1 cellular context compared by ENCODE assay signal in the genomic region with DNA sequence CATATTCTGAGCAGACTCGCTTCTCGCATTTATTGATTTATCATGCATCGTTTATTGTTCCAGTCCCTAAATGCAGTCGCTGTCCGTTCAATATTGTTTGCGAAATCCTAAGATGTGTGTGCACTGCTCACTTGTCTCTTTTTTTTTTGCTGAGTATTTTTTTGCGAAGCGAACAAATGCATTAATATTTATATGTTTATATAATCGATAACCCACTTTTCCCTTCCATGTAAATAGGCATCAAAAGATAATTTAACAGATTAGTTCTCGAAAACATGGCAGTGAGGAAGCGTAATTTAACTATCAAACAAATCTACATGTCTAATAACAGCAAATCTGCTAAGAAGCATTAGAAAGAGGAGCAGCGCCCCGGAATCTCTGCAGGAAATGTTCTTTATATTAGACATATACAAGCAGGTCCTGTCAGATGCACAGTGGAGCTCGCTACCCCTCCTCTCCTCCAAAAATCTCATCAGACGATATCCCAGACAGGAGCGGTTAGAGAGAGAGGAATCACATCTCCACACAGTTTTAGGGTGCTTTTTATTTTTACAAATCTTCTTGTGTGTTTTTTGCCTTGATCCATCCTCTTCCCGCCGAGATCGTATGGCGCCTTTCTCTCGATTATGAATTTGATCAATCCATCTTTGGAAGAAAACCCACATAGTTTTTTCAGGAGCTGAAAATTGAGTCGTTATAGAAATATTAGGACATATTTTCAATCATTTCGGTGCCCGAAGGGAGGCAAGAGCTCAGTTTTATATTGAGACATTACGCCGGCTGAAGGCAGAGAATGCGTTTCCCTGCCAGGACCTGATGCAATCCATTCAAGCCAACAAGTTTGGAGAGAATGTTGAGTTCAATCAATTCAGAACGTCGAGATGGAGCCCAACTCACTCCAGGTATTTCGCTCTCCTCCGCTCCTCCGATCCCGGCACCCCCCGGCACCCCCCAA.
TF ChIP-seq lines count a peak whose summit lies in the region.

Gene ARID5B, plus strand, starts transcription at position 871 of the 955 bp plus-strand sequence. Its CDS starts 11 bp downstream, at position 882.

TF ChIP-seq in IMR-90, 13 proteins besides CTCF, POLR2A, EP300 and RAD21:
- TF ChIP-seq RCOR1 (IDR thresholded peaks at IDR 0.05; ENCODE audit: insufficient replicate concordance, low read length) (no peak), NFE2L2 (IDR thresholded peaks at IDR 0.05; ENCODE audit: low read depth, low read length) (no peak), MAZ (IDR thresholded peaks at IDR 0.05; ENCODE audit: borderline replicate concordance, low read depth, low read length) (no peak), CEBPB (IDR thresholded peaks at IDR 0.05; ENCODE audit: low read depth, low read length) (peak; percentile 73; the same call in 1 of the 2 replicates), USF2 (IDR thresholded peaks at IDR 0.05; ENCODE audit: low read depth, low read length) (no peak)
- TF ChIP-seq, protein P1, sequence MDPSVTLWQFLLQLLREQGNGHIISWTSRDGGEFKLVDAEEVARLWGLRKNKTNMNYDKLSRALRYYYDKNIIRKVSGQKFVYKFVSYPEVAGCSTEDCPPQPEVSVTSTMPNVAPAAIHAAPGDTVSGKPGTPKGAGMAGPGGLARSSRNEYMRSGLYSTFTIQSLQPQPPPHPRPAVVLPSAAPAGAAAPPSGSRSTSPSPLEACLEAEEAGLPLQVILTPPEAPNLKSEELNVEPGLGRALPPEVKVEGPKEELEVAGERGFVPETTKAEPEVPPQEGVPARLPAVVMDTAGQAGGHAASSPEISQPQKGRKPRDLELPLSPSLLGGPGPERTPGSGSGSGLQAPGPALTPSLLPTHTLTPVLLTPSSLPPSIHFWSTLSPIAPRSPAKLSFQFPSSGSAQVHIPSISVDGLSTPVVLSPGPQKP (IDR thresholded peaks at IDR 0.05; ENCODE audit: borderline replicate concordance, low read depth, low read length), result no peak
